Comparison of ENCODE assay signal across 7 cellular contexts in genomic region chr5:132491368-132492364, GRCh38. TPM values are rescaled to one million over a fixed set of nuclear protein-coding genes. Genes with fewer than 3 reads are reported as not detected.
DNase-seq lines count a peak whose midpoint lies in the region; ATAC-seq and TF ChIP-seq lines count a peak whose summit lies in the region.

No MANE protein-coding gene starts in this region.

- peak; percentile 41 for DNase-seq in activated CD8-positive, alpha-beta memory T cell treated with anti-CD3 and anti-CD28 coated beads, Interleukin-2, amount 50 U/mL, for 4 hours
- DNase-seq in skeletal muscle cell (ENCODE audit: low read depth) (no peak), NCI-H2107 (lab: John Stamatoyannopoulos, UW) (no peak), ACHN (no peak)

- WGBS in gastroesophageal sphincter (ENCODE audit: low coverage in 1 of 2), 2 donors = 49 to 61% methylated on average over 5 of the region's 22 CpGs

- no peak for TF ChIP-seq CTCF in gastroesophageal sphincter (IDR thresholded peaks at IDR 0.05)

- peaks cover 0 to 77% (median 55%) of the 10 kb centered on the region in 3 donors for H3K4me1 ChIP-seq in gastroesophageal sphincter

- no peak for TF ChIP-seq EP300 in gastroesophageal sphincter (IDR thresholded peaks at IDR 0.05)

- no peak for TF ChIP-seq POLR2A in gastroesophageal sphincter (IDR thresholded peaks at IDR 0.05)

- H3K4me3 ChIP-seq in gastroesophageal sphincter (peak overlapping the region; percentile 59 to 72), skeletal muscle cell (ENCODE audit: low read depth, low read length) (peak overlapping the region; percentile 88)

- peaks cover 0 to 16% of the 10 kb centered on the region in 2 donors for H3K36me3 ChIP-seq in gastroesophageal sphincter

- in situ Hi-C loops in ACHN (cut with HindIII; ENCODE audit: low pct_ligation_motif_present, low pct_unique_long_range_greater_than_20kb, low sequenced_read_pairs) = loop anchor here (25.0 kb wide), 1 partner anchor 104 kb away; no protein-coding TSS in a partner anchor

- no peaks in the 10 kb centered on the region for H3K9me3 ChIP-seq in gastroesophageal sphincter

- H3K27me3 ChIP-seq in gastroesophageal sphincter = no peaks in the 10 kb centered on the region

- ATAC-seq in GM19372 (IDR thresholded peaks at IDR 0.05; ENCODE audit: low read depth, unreplicated experiment) (peak; percentile 10), HG03196 (IDR thresholded peaks at IDR 0.05; ENCODE audit: unreplicated experiment) (peak; percentile 22), gastroesophageal sphincter (no peak)

- H3K27ac ChIP-seq in gastroesophageal sphincter = peak overlapping the region; percentile 84 to 99 (median 96)

RNA-seq across cellular contexts. Expression of gene IRF1, which starts 1.1 kb away (rescaled TPM):
- total RNA-seq in gastroesophageal sphincter = 10 to 100 TPM; 10.9 to 74.3 (median 19.4) TPM

RNA-seq across cellular contexts. Expression of gene IL5, which starts 51.7 kb away (rescaled TPM):
- not detected for total RNA-seq in gastroesophageal sphincter
